8 cellular contexts compared by ENCODE assay signal in genomic region chr19:489418-490196, GRCh38. TPM values are rescaled to one million over a fixed set of nuclear protein-coding genes. Genes with fewer than 3 reads are reported as not detected.
A peak's percentile ranks its signal among the peaks of the same experiment; 100 is the strongest.
DNase-seq lines count a peak whose midpoint lies in the region; ATAC-seq and TF ChIP-seq lines count a peak whose summit lies in the region.

No MANE protein-coding gene starts in this region.

- H3K9me3 Mint-ChIP-seq in nephron progenitor cell: peaks cover 9% of the 10 kb centered on the region

- TF ChIP-seq POLR2A in esophagus squamous epithelium (IDR thresholded peaks at IDR 0.05): no peak

- H3K4me1 ChIP-seq in ACC112 (ENCODE audit: control insufficient read depth, insufficient read depth, low read length, unreplicated experiment): peaks cover 11% of the 10 kb centered on the region
- H3K4me1 ChIP-seq in esophagus squamous epithelium: peaks cover 6 to 39% (median 8%) of the 10 kb centered on the region in 3 donors

- DNase-seq in SK-N-MC (ENCODE audit: low read depth, low spot score): no peak
- no peak for DNase-seq in esophagus squamous epithelium (lab: John Stamatoyannopoulos, UW)
- no peak for DNase-seq in nephron progenitor cell
- DNase-seq in activated gamma-delta T cell (lab: John Stamatoyannopoulos, UW): no peak

- H3K36me3 Mint-ChIP-seq in nephron progenitor cell (ENCODE audit: low read depth): peaks cover 6% of the 10 kb centered on the region

- peak overlapping the region; percentile 84 for H3K9ac ChIP-seq in SK-N-MC (ENCODE audit: insufficient read length)

- 31 to 70% methylated on average over 7 to 19 of the region's 61 CpGs for WGBS in esophagus squamous epithelium, 2 donors

- H3K4me3 Mint-ChIP-seq in nephron progenitor cell: peak overlapping the region; percentile 81

- H3K27me3 ChIP-seq in ACC112 (ENCODE audit: insufficient read depth, low read length): no peaks in the 10 kb centered on the region
- peaks cover 0 to 34% (median 0%) of the 10 kb centered on the region in 4 donors for H3K27me3 ChIP-seq in esophagus squamous epithelium

- peaks cover 30% of the 10 kb centered on the region for H3K27me3 Mint-ChIP-seq in nephron progenitor cell (ENCODE audit: low read depth, poor library complexity)

- no peaks in the 10 kb centered on the region for H3K79me2 ChIP-seq in ACC112 (ENCODE audit: control insufficient read depth, insufficient read depth, low read length, unreplicated experiment)

- intact Hi-C loops in esophagus squamous epithelium (cut with DNase I): no loop called here

- H3K9me3 ChIP-seq in SK-N-MC (ENCODE audit: low read depth, low read length): no peaks in the 10 kb centered on the region
- H3K9me3 ChIP-seq in esophagus squamous epithelium: no peaks in the 10 kb centered on the region

- ATAC-seq in GM18909 (IDR thresholded peaks at IDR 0.05; ENCODE audit: poor library complexity, unreplicated experiment) (peak; percentile 5), HG02973 (IDR thresholded peaks at IDR 0.05; ENCODE audit: unreplicated experiment) (no peak), HG03378 (IDR thresholded peaks at IDR 0.05; ENCODE audit: unreplicated experiment) (no peak)

- H2AFZ ChIP-seq in ACC112 (ENCODE audit: low read length, unreplicated experiment): peak overlapping the region; percentile 68

- TF ChIP-seq CTCF in esophagus squamous epithelium (IDR thresholded peaks at IDR 0.05) (peak in 1 of 6 experiments; percentile 6), nephron progenitor cell (IDR thresholded peaks at IDR 0.05) (no peak)

- peak overlapping the region; percentile 83 for H3K4me3 ChIP-seq in ACC112 (ENCODE audit: low read depth, low read length)
- H3K4me3 ChIP-seq in SK-N-MC: peak overlapping the region; percentile 93
- H3K4me3 ChIP-seq in esophagus squamous epithelium: peak overlapping the region; percentile 72 to 81 (median 72)

- H3K27ac ChIP-seq in ACC112 (ENCODE audit: low read depth, low read length): no peak overlapping the region
- no peak overlapping the region for H3K27ac ChIP-seq in SK-N-MC
- H3K27ac ChIP-seq in esophagus squamous epithelium: peak overlapping the region; percentile 84 to 93 (median 92)

- no peak overlapping the region for H3K27ac Mint-ChIP-seq in nephron progenitor cell

- peaks cover 42% of the 10 kb centered on the region for H3K4me1 Mint-ChIP-seq in nephron progenitor cell

- H3K36me3 ChIP-seq in ACC112 (ENCODE audit: insufficient read depth, low read length): no peaks in the 10 kb centered on the region
- no peaks in the 10 kb centered on the region for H3K36me3 ChIP-seq in SK-N-MC (ENCODE audit: insufficient read depth, low read length)
- H3K36me3 ChIP-seq in esophagus squamous epithelium: no peaks in the 10 kb centered on the region

RNA-seq across cellular contexts. Expression of gene MADCAM1, which starts 6.7 kb away (rescaled TPM):
- total RNA-seq in esophagus squamous epithelium: under 1 TPM in 2 of 4 donors, not detected in 2; 0.19 to 0.40 TPM

RNA-seq across cellular contexts. Expression of gene TPGS1, which starts 17.7 kb away (rescaled TPM):
- 10 to 100 TPM; 29.3 to 46.7 (median 35.6) TPM for total RNA-seq in esophagus squamous epithelium

RNA-seq across cellular contexts. Expression of gene SHC2, which starts 28.8 kb away (rescaled TPM):
- total RNA-seq in esophagus squamous epithelium: 10 to 100 TPM in 1 of 4 donors, 1 to 10 TPM in 3; 1.1 to 10.2 (median 4.7) TPM

RNA-seq across cellular contexts. Expression of gene CDC34, which starts 42.0 kb away (rescaled TPM):
- total RNA-seq in esophagus squamous epithelium: 10 to 100 TPM; 33.5 to 53.5 (median 34.5) TPM

RNA-seq across cellular contexts. Expression of gene GZMM, which starts 54.2 kb away (rescaled TPM):
- under 1 TPM in 3 of 4 donors, not detected in 1; 0.48 to 0.95 (median 0.57) TPM for total RNA-seq in esophagus squamous epithelium

Comparison
In these comparisons a context has a peak if more than half of its experiments do, and no peak if none do; other contexts are left out.
1. H3K27ac ChIP-seq: peak in esophagus squamous epithelium (4 of 4); none in ACC112 (single experiment) and SK-N-MC (single experiment).
2. Peak in every context shown above with its lines, with median percentiles within 50 percentile points of each other: H3K4me3 ChIP-seq.